17 cellular contexts compared by ENCODE assay signal in genomic region chr19:38626401-38626800, GRCh38. TPM values are rescaled to one million over a fixed set of nuclear protein-coding genes. Genes with fewer than 3 reads are reported as not detected.
DNase-seq lines count a peak whose midpoint lies in the region; ATAC-seq and TF ChIP-seq lines count a peak whose summit lies in the region.
"Had no signal": no experiment of that assay in that cellular context is flagged by ENCODE, and none has a peak within 500 bp of the region (broad histone marks: within the 10 kb centered on the region; RNA-seq: fewer than 3 reads in every experiment).

No MANE protein-coding gene starts in this region.

- intact Hi-C loops in dendritic cell treated with granulocyte-macrophage colony-stimulating factor and Interleukin-4, amounts not matched to agents 40 ng/mL and 50 ng/mL, for 4 days (cut with micrococcal nuclease): no loop called here
- intact Hi-C loops in left cardiac atrium (cut with DNase I): loop anchor here in 1 of 2 donors (5.0 kb wide), 1 partner anchor 79 kb away; no protein-coding TSS in a partner anchor

- POLR2A ChIA-PET in activated naive CD8-positive, alpha-beta T cell treated with anti-CD3 and anti-CD28 coated beads, Interleukin-2, amount 10 ng/mL, durations not matched to agents 7 days and 5 days (lab: Charles Lee): no interaction called here
- POLR2A ChIA-PET in WTC11 (lab: Charles Lee): interaction anchor here (0.6 kb wide), 1 partner anchor 158 kb away, joined by 4 read pairs; no protein-coding TSS in a partner anchor

- no peak for TF ChIP-seq CTCF in WTC11 (IDR thresholded peaks at IDR 0.05)

- H3K9me3 Mint-ChIP-seq in activated naive CD8-positive, alpha-beta T cell treated with anti-CD3 and anti-CD28 coated beads, Interleukin-2, amount 10 ng/mL, durations not matched to agents 7 days and 5 days: no peaks in the 10 kb centered on the region
- H3K9me3 Mint-ChIP-seq in activated naive CD8-positive, alpha-beta T cell treated with anti-CD3 and anti-CD28 coated beads for 36 hours: no peaks in the 10 kb centered on the region
- H3K9me3 Mint-ChIP-seq in WTC11: no peaks in the 10 kb centered on the region
- H3K9me3 Mint-ChIP-seq in dendritic cell treated with granulocyte-macrophage colony-stimulating factor and Interleukin-4, amounts not matched to agents 40 ng/mL and 50 ng/mL, for 4 days: no peaks in the 10 kb centered on the region
- H3K9me3 Mint-ChIP-seq: CD4-positive, alpha-beta T cell; IgD-negative memory B cell had no signal

- peaks cover 5% of the 10 kb centered on the region for H3K4me1 Mint-ChIP-seq in activated naive CD8-positive, alpha-beta T cell treated with anti-CD3 and anti-CD28 coated beads, Interleukin-2, amount 10 ng/mL, durations not matched to agents 7 days and 5 days
- no peaks in the 10 kb centered on the region for H3K4me1 Mint-ChIP-seq in activated naive CD8-positive, alpha-beta T cell treated with anti-CD3 and anti-CD28 coated beads for 36 hours
- H3K4me1 Mint-ChIP-seq in WTC11: peaks cover 27% of the 10 kb centered on the region
- peaks cover 5% of the 10 kb centered on the region for H3K4me1 Mint-ChIP-seq in dendritic cell treated with granulocyte-macrophage colony-stimulating factor and Interleukin-4, amounts not matched to agents 40 ng/mL and 50 ng/mL, for 4 days (ENCODE audit: low read depth)

- H3K27ac Mint-ChIP-seq in activated naive CD8-positive, alpha-beta T cell treated with anti-CD3 and anti-CD28 coated beads, Interleukin-2, amount 10 ng/mL, durations not matched to agents 7 days and 5 days: peak overlapping the region; percentile 4
- H3K27ac Mint-ChIP-seq in activated naive CD8-positive, alpha-beta T cell treated with anti-CD3 and anti-CD28 coated beads for 36 hours: no peak overlapping the region
- no peak overlapping the region for H3K27ac Mint-ChIP-seq in WTC11
- H3K27ac Mint-ChIP-seq in dendritic cell treated with granulocyte-macrophage colony-stimulating factor and Interleukin-4, amounts not matched to agents 40 ng/mL and 50 ng/mL, for 4 days: peak overlapping the region; percentile 23
- H3K27ac Mint-ChIP-seq: CD4-positive, alpha-beta T cell; IgD-negative memory B cell had no signal

- CTCF ChIA-PET in WTC11 (lab: Charles Lee): interaction anchor here (1.7 kb wide), 1 partner anchor 8 kb away, joined by 5 read pairs; no protein-coding TSS in a partner anchor

- ATAC-seq in activated naive CD8-positive, alpha-beta T cell treated with anti-CD3 and anti-CD28 coated beads, Interleukin-2, amount 10 ng/mL, durations not matched to agents 7 days and 5 days (ENCODE audit: low read depth): no peak
- ATAC-seq in WTC11 (no peak), left cardiac atrium (no peak)
- ATAC-seq: HCT116 had no signal

- DNase-seq in activated naive CD8-positive, alpha-beta T cell treated with anti-CD3 and anti-CD28 coated beads, Interleukin-2, amount 10 ng/mL, durations not matched to agents 7 days and 5 days: no peak
- no peak for DNase-seq in activated naive CD8-positive, alpha-beta T cell treated with anti-CD3 and anti-CD28 coated beads for 36 hours
- no peak for DNase-seq in WTC11 (ENCODE audit: low spot score)
- no peak for DNase-seq in inferior parietal cortex (ENCODE audit: extremely low spot score)
- DNase-seq in left cardiac atrium: no peak
- no peak for DNase-seq in GM19238 (ENCODE audit: insufficient read length, low spot score)
- DNase-seq: ACHN; AML-193; CD4-positive, alpha-beta T cell; DMS153; DMS79; GDM1; GOT3; H7 had no signal

- H3K27me3 Mint-ChIP-seq in activated naive CD8-positive, alpha-beta T cell treated with anti-CD3 and anti-CD28 coated beads, Interleukin-2, amount 10 ng/mL, durations not matched to agents 7 days and 5 days: no peaks in the 10 kb centered on the region
- H3K27me3 Mint-ChIP-seq in activated naive CD8-positive, alpha-beta T cell treated with anti-CD3 and anti-CD28 coated beads for 36 hours: no peaks in the 10 kb centered on the region
- H3K27me3 Mint-ChIP-seq in WTC11 (ENCODE audit: low read depth): no peaks in the 10 kb centered on the region
- H3K27me3 Mint-ChIP-seq in dendritic cell treated with granulocyte-macrophage colony-stimulating factor and Interleukin-4, amounts not matched to agents 40 ng/mL and 50 ng/mL, for 4 days: no peaks in the 10 kb centered on the region
- H3K27me3 Mint-ChIP-seq: CD4-positive, alpha-beta T cell; IgD-negative memory B cell had no signal

- peaks cover 17% of the 10 kb centered on the region for H3K36me3 Mint-ChIP-seq in activated naive CD8-positive, alpha-beta T cell treated with anti-CD3 and anti-CD28 coated beads, Interleukin-2, amount 10 ng/mL, durations not matched to agents 7 days and 5 days
- H3K36me3 Mint-ChIP-seq in activated naive CD8-positive, alpha-beta T cell treated with anti-CD3 and anti-CD28 coated beads for 36 hours: peaks cover 30% of the 10 kb centered on the region
- peaks cover 76% of the 10 kb centered on the region for H3K36me3 Mint-ChIP-seq in WTC11
- H3K36me3 Mint-ChIP-seq in dendritic cell treated with granulocyte-macrophage colony-stimulating factor and Interleukin-4, amounts not matched to agents 40 ng/mL and 50 ng/mL, for 4 days (ENCODE audit: low read depth): peaks cover 100% of the 10 kb centered on the region

- H3K4me3 Mint-ChIP-seq in activated naive CD8-positive, alpha-beta T cell treated with anti-CD3 and anti-CD28 coated beads, Interleukin-2, amount 10 ng/mL, durations not matched to agents 7 days and 5 days: no peak overlapping the region
- no peak overlapping the region for H3K4me3 Mint-ChIP-seq in activated naive CD8-positive, alpha-beta T cell treated with anti-CD3 and anti-CD28 coated beads for 36 hours
- H3K4me3 Mint-ChIP-seq in WTC11: no peak overlapping the region
- H3K4me3 Mint-ChIP-seq in dendritic cell treated with granulocyte-macrophage colony-stimulating factor and Interleukin-4, amounts not matched to agents 40 ng/mL and 50 ng/mL, for 4 days: no peak overlapping the region
- H3K4me3 Mint-ChIP-seq: CD4-positive, alpha-beta T cell; IgD-negative memory B cell had no signal

TF ChIP-seq in WTC11, 78 proteins besides CTCF, POLR2A, EP300 and RAD21:
- TF ChIP-seq E2F4 (CRISPR knock-in tag; IDR thresholded peaks at IDR 0.05; ENCODE audit: borderline replicate concordance, low read depth) (no peak), IRF1 (CRISPR knock-in tag; IDR thresholded peaks at IDR 0.05) (no peak), ZNF121 (CRISPR knock-in tag; IDR thresholded peaks at IDR 0.05) (0 out of 2 replicates have a peak, but pooled peaks have one; percentile 20)

RNA-seq across cellular contexts. Expression of gene EIF3K, which starts 7.4 kb away (rescaled TPM):
- total RNA-seq in activated naive CD8-positive, alpha-beta T cell treated with anti-CD3 and anti-CD28 coated beads, Interleukin-2, amount 10 ng/mL, durations not matched to agents 7 days and 5 days: 100 to 1,000 TPM; 307 to 308 TPM
- 100 to 1,000 TPM; 312 to 321 TPM for total RNA-seq in activated naive CD8-positive, alpha-beta T cell treated with anti-CD3 and anti-CD28 coated beads for 36 hours
- total RNA-seq in WTC11 (2021) (389 to 416 TPM (median 410 TPM) in 3 replicates), left cardiac atrium (100 to 1,000 TPM; 515 to 563 TPM)

RNA-seq across cellular contexts. Expression of gene MAP4K1, which starts 8.6 kb away (rescaled TPM):
- 100 to 1,000 TPM; 299 to 313 TPM for total RNA-seq in activated naive CD8-positive, alpha-beta T cell treated with anti-CD3 and anti-CD28 coated beads, Interleukin-2, amount 10 ng/mL, durations not matched to agents 7 days and 5 days
- total RNA-seq in activated naive CD8-positive, alpha-beta T cell treated with anti-CD3 and anti-CD28 coated beads for 36 hours: 100 to 1,000 TPM; 169 TPM
- total RNA-seq in WTC11 (2021): 14.0 to 25.0 TPM (median 24.5 TPM) in 3 replicates
- 1 to 10 TPM; 3.1 TPM for total RNA-seq in left cardiac atrium

RNA-seq across cellular contexts. Expression of gene ACTN4, which starts 21.0 kb away (rescaled TPM):
- total RNA-seq in activated naive CD8-positive, alpha-beta T cell treated with anti-CD3 and anti-CD28 coated beads, Interleukin-2, amount 10 ng/mL, durations not matched to agents 7 days and 5 days: 100 to 1,000 TPM; 236 to 252 TPM
- 100 to 1,000 TPM; 160 to 171 TPM for total RNA-seq in activated naive CD8-positive, alpha-beta T cell treated with anti-CD3 and anti-CD28 coated beads for 36 hours
- 484 to 511 TPM (median 506 TPM) in 3 replicates for total RNA-seq in WTC11 (2021)
- 100 to 1,000 TPM; 160 to 333 TPM for total RNA-seq in left cardiac atrium

Comparison
In these comparisons a context has a peak if more than half of its experiments do, and no peak if none do; other contexts are left out.
1. H3K27ac Mint-ChIP-seq: peak in activated naive CD8-positive, alpha-beta T cell treated with anti-CD3 and anti-CD28 coated beads, Interleukin-2, amount 10 ng/mL, durations not matched to agents 7 days and 5 days (single experiment) and dendritic cell treated with granulocyte-macrophage colony-stimulating factor and Interleukin-4, amounts not matched to agents 40 ng/mL and 50 ng/mL, for 4 days (single experiment); none in activated naive CD8-positive, alpha-beta T cell treated with anti-CD3 and anti-CD28 coated beads for 36 hours (single experiment) and WTC11 (single experiment).